ENCODE assay signal across 1 cellular context in genomic region chr18:43882358-43882757, GRCh38.
TF ChIP-seq lines count a peak whose summit lies in the region.

No MANE protein-coding gene starts in this region.

TF ChIP-seq in GM23338, 12 proteins besides CTCF, POLR2A, EP300 and RAD21 (continued from another document):
- TF ChIP-seq REST (IDR thresholded peaks at IDR 0.05; ENCODE audit: unreplicated experiment) (no peak), EZH2phosphoT487 (IDR thresholded peaks at IDR 0.05; ENCODE audit: unreplicated experiment) (no peak), CREB1 (CRISPR knock-in tag; IDR thresholded peaks at IDR 0.05; ENCODE audit: low read depth) (no peak), ZNF114 (CRISPR knock-in tag; IDR thresholded peaks at IDR 0.05) (no peak), POLR2AphosphoS5 (IDR thresholded peaks at IDR 0.05; ENCODE audit: low read depth) (no peak), NANOG (IDR thresholded peaks at IDR 0.05; ENCODE audit: borderline replicate concordance) (no peak), STAT1 (IDR thresholded peaks at IDR 0.05; ENCODE audit: unreplicated experiment) (no peak)
